Comparison of ENCODE assay signal across 1 cellular context in the genomic region with DNA sequence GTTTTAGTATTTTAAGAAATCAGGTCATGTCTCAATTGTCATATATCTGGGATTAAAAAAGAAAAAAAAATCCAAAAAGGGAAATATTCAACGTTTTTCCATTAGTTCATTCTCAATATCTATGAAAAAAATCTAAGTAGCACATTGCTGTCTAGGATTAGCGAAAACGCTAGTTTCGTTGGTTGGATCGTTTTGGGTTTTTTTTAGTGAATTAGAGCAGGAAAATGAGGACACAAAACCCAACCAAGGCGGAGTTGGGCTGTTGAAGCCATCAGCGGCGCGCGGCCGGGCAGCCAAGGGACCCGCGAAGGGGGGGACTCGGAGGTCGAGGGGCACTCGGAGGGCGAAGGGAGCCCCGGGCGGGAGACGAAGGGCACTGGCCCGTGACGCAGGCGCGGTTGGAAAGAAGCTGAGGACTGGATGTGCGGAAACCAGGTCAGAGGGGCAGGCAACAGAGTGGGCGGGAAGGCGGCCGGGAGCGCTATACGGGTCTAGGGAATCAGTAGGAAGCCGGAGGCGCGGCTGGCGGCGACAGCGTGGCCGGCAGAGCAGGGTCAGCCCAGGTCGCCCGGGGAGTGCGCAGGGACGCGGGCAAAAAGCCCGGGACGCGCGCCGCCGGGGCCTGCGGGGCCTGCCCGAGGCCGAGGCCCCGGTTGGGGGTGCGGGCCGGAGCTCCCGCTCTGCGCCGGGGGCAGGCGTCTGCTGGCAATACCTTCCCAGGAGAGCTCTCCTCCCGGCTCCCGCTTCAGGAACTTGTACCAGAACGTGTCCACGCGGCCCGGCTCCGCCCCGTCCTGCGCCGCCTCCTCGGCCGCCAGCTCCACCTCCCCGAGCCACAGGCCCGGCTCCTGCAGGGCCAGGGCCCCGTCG.
TF ChIP-seq lines count a peak whose summit lies in the region.

No MANE protein-coding gene starts in this region.

TF ChIP-seq in HepG2, 621 proteins besides CTCF, POLR2A, EP300 and RAD21 (continued from another document and continues in another):
- TF ChIP-seq, protein P1, sequence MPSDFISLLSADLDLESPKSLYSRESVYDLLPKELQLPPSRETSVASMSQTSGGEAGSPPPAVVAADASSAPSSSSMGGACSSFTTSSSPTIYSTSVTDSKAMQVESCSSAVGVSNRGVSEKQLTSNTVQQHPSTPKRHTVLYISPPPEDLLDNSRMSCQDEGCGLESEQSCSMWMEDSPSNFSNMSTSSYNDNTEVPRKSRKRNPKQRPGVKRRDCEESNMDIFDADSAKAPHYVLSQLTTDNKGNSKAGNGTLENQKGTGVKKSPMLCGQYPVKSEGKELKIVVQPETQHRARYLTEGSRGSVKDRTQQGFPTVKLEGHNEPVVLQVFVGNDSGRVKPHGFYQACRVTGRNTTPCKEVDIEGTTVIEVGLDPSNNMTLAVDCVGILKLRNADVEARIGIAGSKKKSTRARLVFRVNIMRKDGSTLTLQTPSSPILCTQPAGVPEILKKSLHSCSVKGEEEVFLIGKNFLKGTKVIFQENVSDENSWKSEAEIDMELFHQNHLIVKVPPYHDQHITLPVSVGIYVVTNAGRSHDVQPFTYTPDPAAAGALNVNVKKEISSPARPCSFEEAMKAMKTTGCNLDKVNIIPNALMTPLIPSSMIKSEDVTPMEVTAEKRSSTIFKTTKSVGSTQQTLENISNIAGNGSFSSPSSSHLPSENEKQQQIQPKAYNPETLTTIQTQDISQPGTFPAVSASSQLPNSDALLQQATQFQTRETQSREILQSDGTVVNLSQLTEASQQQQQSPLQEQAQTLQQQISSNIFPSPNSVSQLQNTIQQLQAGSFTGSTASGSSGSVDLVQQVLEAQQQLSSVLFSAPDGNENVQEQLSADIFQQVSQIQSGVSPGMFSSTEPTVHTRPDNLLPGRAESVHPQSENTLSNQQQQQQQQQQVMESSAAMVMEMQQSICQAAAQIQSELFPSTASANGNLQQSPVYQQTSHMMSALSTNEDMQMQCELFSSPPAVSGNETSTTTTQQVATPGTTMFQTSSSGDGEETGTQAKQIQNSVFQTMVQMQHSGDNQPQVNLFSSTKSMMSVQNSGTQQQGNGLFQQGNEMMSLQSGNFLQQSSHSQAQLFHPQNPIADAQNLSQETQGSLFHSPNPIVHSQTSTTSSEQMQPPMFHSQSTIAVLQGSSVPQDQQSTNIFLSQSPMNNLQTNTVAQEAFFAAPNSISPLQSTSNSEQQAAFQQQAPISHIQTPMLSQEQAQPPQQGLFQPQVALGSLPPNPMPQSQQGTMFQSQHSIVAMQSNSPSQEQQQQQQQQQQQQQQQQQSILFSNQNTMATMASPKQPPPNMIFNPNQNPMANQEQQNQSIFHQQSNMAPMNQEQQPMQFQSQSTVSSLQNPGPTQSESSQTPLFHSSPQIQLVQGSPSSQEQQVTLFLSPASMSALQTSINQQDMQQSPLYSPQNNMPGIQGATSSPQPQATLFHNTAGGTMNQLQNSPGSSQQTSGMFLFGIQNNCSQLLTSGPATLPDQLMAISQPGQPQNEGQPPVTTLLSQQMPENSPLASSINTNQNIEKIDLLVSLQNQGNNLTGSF (CRISPR knock-in tag; IDR thresholded peaks at IDR 0.05), result peak; percentile 59; the same call in 1 of the 2 replicates
- TF ChIP-seq MED8 (CRISPR knock-in tag; IDR thresholded peaks at IDR 0.05; ENCODE audit: insufficient replicate concordance), result no peak
- TF ChIP-seq, protein P2, sequence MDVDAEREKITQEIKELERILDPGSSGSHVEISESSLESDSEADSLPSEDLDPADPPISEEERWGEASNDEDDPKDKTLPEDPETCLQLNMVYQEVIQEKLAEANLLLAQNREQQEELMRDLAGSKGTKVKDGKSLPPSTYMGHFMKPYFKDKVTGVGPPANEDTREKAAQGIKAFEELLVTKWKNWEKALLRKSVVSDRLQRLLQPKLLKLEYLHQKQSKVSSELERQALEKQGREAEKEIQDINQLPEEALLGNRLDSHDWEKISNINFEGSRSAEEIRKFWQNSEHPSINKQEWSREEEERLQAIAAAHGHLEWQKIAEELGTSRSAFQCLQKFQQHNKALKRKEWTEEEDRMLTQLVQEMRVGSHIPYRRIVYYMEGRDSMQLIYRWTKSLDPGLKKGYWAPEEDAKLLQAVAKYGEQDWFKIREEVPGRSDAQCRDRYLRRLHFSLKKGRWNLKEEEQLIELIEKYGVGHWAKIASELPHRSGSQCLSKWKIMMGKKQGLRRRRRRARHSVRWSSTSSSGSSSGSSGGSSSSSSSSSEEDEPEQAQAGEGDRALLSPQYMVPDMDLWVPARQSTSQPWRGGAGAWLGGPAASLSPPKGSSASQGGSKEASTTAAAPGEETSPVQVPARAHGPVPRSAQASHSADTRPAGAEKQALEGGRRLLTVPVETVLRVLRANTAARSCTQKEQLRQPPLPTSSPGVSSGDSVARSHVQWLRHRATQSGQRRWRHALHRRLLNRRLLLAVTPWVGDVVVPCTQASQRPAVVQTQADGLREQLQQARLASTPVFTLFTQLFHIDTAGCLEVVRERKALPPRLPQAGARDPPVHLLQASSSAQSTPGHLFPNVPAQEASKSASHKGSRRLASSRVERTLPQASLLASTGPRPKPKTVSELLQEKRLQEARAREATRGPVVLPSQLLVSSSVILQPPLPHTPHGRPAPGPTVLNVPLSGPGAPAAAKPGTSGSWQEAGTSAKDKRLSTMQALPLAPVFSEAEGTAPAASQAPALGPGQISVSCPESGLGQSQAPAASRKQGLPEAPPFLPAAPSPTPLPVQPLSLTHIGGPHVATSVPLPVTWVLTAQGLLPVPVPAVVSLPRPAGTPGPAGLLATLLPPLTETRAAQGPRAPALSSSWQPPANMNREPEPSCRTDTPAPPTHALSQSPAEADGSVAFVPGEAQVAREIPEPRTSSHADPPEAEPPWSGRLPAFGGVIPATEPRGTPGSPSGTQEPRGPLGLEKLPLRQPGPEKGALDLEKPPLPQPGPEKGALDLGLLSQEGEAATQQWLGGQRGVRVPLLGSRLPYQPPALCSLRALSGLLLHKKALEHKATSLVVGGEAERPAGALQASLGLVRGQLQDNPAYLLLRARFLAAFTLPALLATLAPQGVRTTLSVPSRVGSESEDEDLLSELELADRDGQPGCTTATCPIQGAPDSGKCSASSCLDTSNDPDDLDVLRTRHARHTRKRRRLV (CRISPR knock-in tag; IDR thresholded peaks at IDR 0.05), result 0 out of 2 replicates have a peak, but pooled peaks have one; percentile 45
- TF ChIP-seq ZNF333 (CRISPR knock-in tag; IDR thresholded peaks at IDR 0.05; ENCODE audit: borderline replicate concordance), result 0 out of 2 replicates have a peak, but pooled peaks have one; percentile 88
- TF ChIP-seq ZFP37 (CRISPR knock-in tag; IDR thresholded peaks at IDR 0.05; ENCODE audit: borderline replicate concordance), result no peak; the same call in none of the 2 replicates
- no peak for TF ChIP-seq RFXANK (CRISPR knock-in tag; IDR thresholded peaks at IDR 0.05)
- peak; percentile 63 for TF ChIP-seq TEAD3 (CRISPR knock-in tag; optimal IDR thresholded peaks at IDR 0.05; ENCODE audit: borderline replicate concordance)
- TF ChIP-seq GFI1 (CRISPR knock-in tag; IDR thresholded peaks at IDR 0.05; ENCODE audit: borderline replicate concordance), result peak; percentile 85
- TF ChIP-seq KDM5B (CRISPR knock-in tag; IDR thresholded peaks at IDR 0.05; ENCODE audit: borderline replicate concordance), result peak; percentile 50; the same call in 1 of the 2 replicates
- TF ChIP-seq SAP130 (CRISPR knock-in tag; IDR thresholded peaks at IDR 0.05; ENCODE audit: low read depth), result peak; percentile 84
- peak; percentile 99 for TF ChIP-seq ZBTB7B (CRISPR knock-in tag; IDR thresholded peaks at IDR 0.05)
- TF ChIP-seq, protein P3, sequence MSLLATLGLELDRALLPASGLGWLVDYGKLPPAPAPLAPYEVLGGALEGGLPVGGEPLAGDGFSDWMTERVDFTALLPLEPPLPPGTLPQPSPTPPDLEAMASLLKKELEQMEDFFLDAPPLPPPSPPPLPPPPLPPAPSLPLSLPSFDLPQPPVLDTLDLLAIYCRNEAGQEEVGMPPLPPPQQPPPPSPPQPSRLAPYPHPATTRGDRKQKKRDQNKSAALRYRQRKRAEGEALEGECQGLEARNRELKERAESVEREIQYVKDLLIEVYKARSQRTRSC (CRISPR knock-in tag; IDR thresholded peaks at IDR 0.05; ENCODE audit: low read depth), result no peak
- TF ChIP-seq RELA (CRISPR knock-in tag; IDR thresholded peaks at IDR 0.05), result no peak
- no peak; the same call in 1 of the 2 replicates for TF ChIP-seq CSRNP2 (CRISPR knock-in tag; conservative IDR thresholded peaks at IDR 0.05; ENCODE audit: low read depth)
- TF ChIP-seq, protein P4, sequence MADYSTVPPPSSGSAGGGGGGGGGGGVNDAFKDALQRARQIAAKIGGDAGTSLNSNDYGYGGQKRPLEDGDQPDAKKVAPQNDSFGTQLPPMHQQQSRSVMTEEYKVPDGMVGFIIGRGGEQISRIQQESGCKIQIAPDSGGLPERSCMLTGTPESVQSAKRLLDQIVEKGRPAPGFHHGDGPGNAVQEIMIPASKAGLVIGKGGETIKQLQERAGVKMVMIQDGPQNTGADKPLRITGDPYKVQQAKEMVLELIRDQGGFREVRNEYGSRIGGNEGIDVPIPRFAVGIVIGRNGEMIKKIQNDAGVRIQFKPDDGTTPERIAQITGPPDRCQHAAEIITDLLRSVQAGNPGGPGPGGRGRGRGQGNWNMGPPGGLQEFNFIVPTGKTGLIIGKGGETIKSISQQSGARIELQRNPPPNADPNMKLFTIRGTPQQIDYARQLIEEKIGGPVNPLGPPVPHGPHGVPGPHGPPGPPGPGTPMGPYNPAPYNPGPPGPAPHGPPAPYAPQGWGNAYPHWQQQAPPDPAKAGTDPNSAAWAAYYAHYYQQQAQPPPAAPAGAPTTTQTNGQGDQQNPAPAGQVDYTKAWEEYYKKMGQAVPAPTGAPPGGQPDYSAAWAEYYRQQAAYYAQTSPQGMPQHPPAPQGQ (CRISPR knock-in tag; IDR thresholded peaks at IDR 0.05; ENCODE audit: borderline replicate concordance), result peak; percentile 89; the same call in 1 of the 2 replicates
- TF ChIP-seq ZZZ3 (CRISPR knock-in tag; IDR thresholded peaks at IDR 0.05; ENCODE audit: borderline replicate concordance), result no peak
- TF ChIP-seq EZH2 (conservative IDR thresholded peaks at IDR 0.05; ENCODE audit: low read depth, low read length), result no peak
- no peak for TF ChIP-seq ATM (IDR thresholded peaks at IDR 0.05; ENCODE audit: borderline replicate concordance)
- TF ChIP-seq THAP8 (CRISPR knock-in tag; IDR thresholded peaks at IDR 0.05; ENCODE audit: borderline replicate concordance), result 0 out of 2 replicates have a peak, but pooled peaks have one; percentile 83
- TF ChIP-seq HMG20B (CRISPR knock-in tag; conservative IDR thresholded peaks at IDR 0.05), result peak; percentile 51; the same call in 1 of the 2 replicates
- TF ChIP-seq NAIF1 (CRISPR knock-in tag; IDR thresholded peaks at IDR 0.05; ENCODE audit: borderline replicate concordance), result peak; percentile 18; the same call in 1 of the 2 replicates
- peak; percentile 65 for TF ChIP-seq ZNF780A (CRISPR knock-in tag; IDR thresholded peaks at IDR 0.05)
- peak; percentile 85; the same call in 1 of the 2 replicates for TF ChIP-seq ZNF232 (CRISPR knock-in tag; IDR thresholded peaks at IDR 0.05; ENCODE audit: borderline replicate concordance)
- no peak for TF ChIP-seq MNT (IDR thresholded peaks at IDR 0.05)
- TF ChIP-seq ZNF530 (CRISPR knock-in tag; IDR thresholded peaks at IDR 0.05; ENCODE audit: low read depth), result 0 out of 2 replicates have a peak, but pooled peaks have one; percentile 57
- no peak for TF ChIP-seq PLRG1 (conservative IDR thresholded peaks at IDR 0.05)
- TF ChIP-seq ADNP (CRISPR knock-in tag; IDR thresholded peaks at IDR 0.05), result no peak
- peak; percentile 79; the same call in 1 of the 2 replicates for TF ChIP-seq EED (CRISPR knock-in tag; IDR thresholded peaks at IDR 0.05)
- TF ChIP-seq, protein P5, sequence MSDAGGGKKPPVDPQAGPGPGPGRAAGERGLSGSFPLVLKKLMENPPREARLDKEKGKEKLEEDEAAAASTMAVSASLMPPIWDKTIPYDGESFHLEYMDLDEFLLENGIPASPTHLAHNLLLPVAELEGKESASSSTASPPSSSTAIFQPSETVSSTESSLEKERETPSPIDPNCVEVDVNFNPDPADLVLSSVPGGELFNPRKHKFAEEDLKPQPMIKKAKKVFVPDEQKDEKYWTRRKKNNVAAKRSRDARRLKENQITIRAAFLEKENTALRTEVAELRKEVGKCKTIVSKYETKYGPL (CRISPR knock-in tag; IDR thresholded peaks at IDR 0.05), result no peak
- peak; percentile 96 for TF ChIP-seq HOXA5 (CRISPR knock-in tag; IDR thresholded peaks at IDR 0.05)
- TF ChIP-seq RBM22 (optimal IDR thresholded peaks at IDR 0.05; ENCODE audit: low read length), result no peak
- no peak for TF ChIP-seq SETDB1 (CRISPR knock-in tag; IDR thresholded peaks at IDR 0.05; ENCODE audit: borderline replicate concordance)
- no peak for TF ChIP-seq ZNF10 (CRISPR knock-in tag; IDR thresholded peaks at IDR 0.05; ENCODE audit: borderline replicate concordance, low read depth)
- no peak for TF ChIP-seq PAWR (CRISPR knock-in tag; IDR thresholded peaks at IDR 0.05; ENCODE audit: borderline replicate concordance)
- TF ChIP-seq, protein P6, sequence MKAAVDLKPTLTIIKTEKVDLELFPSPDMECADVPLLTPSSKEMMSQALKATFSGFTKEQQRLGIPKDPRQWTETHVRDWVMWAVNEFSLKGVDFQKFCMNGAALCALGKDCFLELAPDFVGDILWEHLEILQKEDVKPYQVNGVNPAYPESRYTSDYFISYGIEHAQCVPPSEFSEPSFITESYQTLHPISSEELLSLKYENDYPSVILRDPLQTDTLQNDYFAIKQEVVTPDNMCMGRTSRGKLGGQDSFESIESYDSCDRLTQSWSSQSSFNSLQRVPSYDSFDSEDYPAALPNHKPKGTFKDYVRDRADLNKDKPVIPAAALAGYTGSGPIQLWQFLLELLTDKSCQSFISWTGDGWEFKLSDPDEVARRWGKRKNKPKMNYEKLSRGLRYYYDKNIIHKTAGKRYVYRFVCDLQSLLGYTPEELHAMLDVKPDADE (CRISPR knock-in tag; IDR thresholded peaks at IDR 0.05), result no peak
